ENCODE assay signal across 29 cellular contexts in genomic region chr1:231099311-231099710, GRCh38.
"Had no signal": no experiment of that assay in that cellular context is flagged by ENCODE, and none has a peak within 500 bp of the region (broad histone marks: within the 10 kb centered on the region; RNA-seq: fewer than 3 reads in every experiment).

No MANE protein-coding gene starts in this region.

- H3K9me3 ChIP-seq: stomach, suprapubic skin, testis, thoracic aorta, thyroid gland, tibial artery, tibial nerve, transverse colon, upper lobe of left lung, upper lobe of right lung, uterus, vagina had no signal

- H3K36me3 ChIP-seq: stomach, suprapubic skin, thoracic aorta, thyroid gland, tibial artery, tibial nerve, transverse colon, upper lobe of left lung, upper lobe of right lung, uterus, vagina had no signal

- H3K4me1 ChIP-seq: stomach, suprapubic skin, testis, thyroid gland, tibial artery, tibial nerve, transverse colon, upper lobe of left lung, upper lobe of right lung, uterus, vagina had no signal

- H3K27ac ChIP-seq: stomach, suprapubic skin, testis, thoracic aorta, thyroid gland, tibial artery, tibial nerve, transverse colon, upper lobe of right lung, uterus, vagina had no signal

- ATAC-seq: stimulated activated effector memory CD8-positive, alpha-beta T cell treated with anti-CD3 and anti-CD28 coated beads, Interleukin-12 subunit alpha, Interleukin-12 subunit beta, amount 100 ng/mL, for 72 hours; stimulated activated memory B cell treated with anti-CD40 and anti-IgM and Interleukin-4, amounts not matched to agents 10 μg/mL and 1 μg/mL and 100 μg/mL, for 72 hours; stimulated activated naive B cell treated with anti-CD40 and anti-IgM and Interleukin-4, amounts not matched to agents 10 μg/mL and 1 μg/mL and 100 μg/mL, for 72 hours; stimulated activated naive CD8-positive, alpha-beta T cell treated with anti-CD3 and anti-CD28 coated beads, Interleukin-15, amount 100 ng/mL, for 72 hours; stimulated activated naive CD8-positive, alpha-beta T cell treated with anti-CD3 and anti-CD28 coated beads, Interleukin-15, Interleukin-2, amounts not matched to agents 100 U/mL and 50 U/mL, for 24 hours; upper lobe of right lung had no signal

- H3K4me3 Mint-ChIP-seq: stimulated activated effector memory CD8-positive, alpha-beta T cell treated with anti-CD3 and anti-CD28 coated beads, Interleukin-12 subunit alpha, Interleukin-12 subunit beta, amount 100 ng/mL, for 72 hours; stimulated activated memory B cell treated with anti-CD40 and anti-IgM and Interleukin-4, amounts not matched to agents 10 μg/mL and 1 μg/mL and 100 μg/mL, for 72 hours; stimulated activated naive B cell treated with anti-CD40 and anti-IgM and Interleukin-4, amounts not matched to agents 10 μg/mL and 1 μg/mL and 100 μg/mL, for 72 hours; stimulated activated naive CD8-positive, alpha-beta T cell treated with anti-CD3 and anti-CD28 coated beads, Interleukin-15, amount 100 ng/mL, for 72 hours; stimulated activated naive CD8-positive, alpha-beta T cell treated with anti-CD3 and anti-CD28 coated beads, Interleukin-15, Interleukin-2, amounts not matched to agents 100 ng/mL and 50 ng/mL, for 24 hours; type B pancreatic cell had no signal

- H3K27ac Mint-ChIP-seq: stimulated activated effector memory CD8-positive, alpha-beta T cell treated with anti-CD3 and anti-CD28 coated beads, Interleukin-12 subunit alpha, Interleukin-12 subunit beta, amount 100 ng/mL, for 72 hours; stimulated activated memory B cell treated with anti-CD40 and anti-IgM and Interleukin-4, amounts not matched to agents 10 μg/mL and 1 μg/mL and 100 μg/mL, for 72 hours; stimulated activated naive B cell treated with anti-CD40 and anti-IgM and Interleukin-4, amounts not matched to agents 10 μg/mL and 1 μg/mL and 100 μg/mL, for 72 hours; stimulated activated naive CD8-positive, alpha-beta T cell treated with anti-CD3 and anti-CD28 coated beads, Interleukin-15, amount 100 ng/mL, for 72 hours; stimulated activated naive CD8-positive, alpha-beta T cell treated with anti-CD3 and anti-CD28 coated beads, Interleukin-15, Interleukin-2, amounts not matched to agents 100 ng/mL and 50 ng/mL, for 24 hours; type B pancreatic cell had no signal

- H3K4me1 Mint-ChIP-seq: stimulated activated effector memory CD8-positive, alpha-beta T cell treated with anti-CD3 and anti-CD28 coated beads, Interleukin-12 subunit alpha, Interleukin-12 subunit beta, amount 100 ng/mL, for 72 hours; stimulated activated memory B cell treated with anti-CD40 and anti-IgM and Interleukin-4, amounts not matched to agents 10 μg/mL and 1 μg/mL and 100 μg/mL, for 72 hours; stimulated activated naive CD8-positive, alpha-beta T cell treated with anti-CD3 and anti-CD28 coated beads, Interleukin-15, amount 100 ng/mL, for 72 hours had no signal

- H3K4me3 ChIP-seq: stomach, suprapubic skin, testis, thoracic aorta, thyroid gland, tibial artery, tibial nerve, transverse colon, upper lobe of left lung, upper lobe of right lung, uterus, vagina had no signal

- H3K36me3 Mint-ChIP-seq: stimulated activated effector memory CD8-positive, alpha-beta T cell treated with anti-CD3 and anti-CD28 coated beads, Interleukin-12 subunit alpha, Interleukin-12 subunit beta, amount 100 ng/mL, for 72 hours; stimulated activated memory B cell treated with anti-CD40 and anti-IgM and Interleukin-4, amounts not matched to agents 10 μg/mL and 1 μg/mL and 100 μg/mL, for 72 hours; stimulated activated naive B cell treated with anti-CD40 and anti-IgM and Interleukin-4, amounts not matched to agents 10 μg/mL and 1 μg/mL and 100 μg/mL, for 72 hours; type B pancreatic cell had no signal

- H3K27me3 ChIP-seq: testis, thyroid gland, tibial nerve, transverse colon, upper lobe of left lung, uterus, vagina had no signal

- FAIRE-seq: urothelium cell line had no signal

- DNase-seq: stimulated activated CD4-positive, alpha-beta T cell treated with anti-CD3 and anti-CD28 coated beads, Interleukin-2, amount 100 ng/mL, for 48 hours; stimulated activated CD4-positive, alpha-beta T cell treated with anti-CD3 and anti-CD28 coated beads, Interleukin-4, amount 100 ng/mL, for 1 hour; stimulated activated CD4-positive, alpha-beta T cell treated with anti-CD3 and anti-CD28 coated beads, Interleukin-4, amount 100 ng/mL, for 24 hours; stimulated activated CD4-positive, alpha-beta T cell treated with anti-CD3 and anti-CD28 coated beads, Interleukin-4, amount 100 ng/mL, for 4 hours; stimulated activated CD8-positive, alpha-beta memory T cell treated with anti-CD3 and anti-CD28 coated beads, Interleukin-4, amount 100 ng/mL, for 48 hours; stimulated activated naive B cell treated with anti-CD40 and anti-IgM and Interleukin-4, amounts not matched to agents 10 μg/mL and 1 μg/mL and 100 μg/mL, for 72 hours; stimulated activated naive CD4-positive, alpha-beta T cell; stimulated activated naive CD4-positive, alpha-beta T cell treated with Interleukin-2 at 50 U/mL for 16 hours; stimulated activated naive CD8-positive, alpha-beta T cell treated with anti-CD3 and anti-CD28 coated beads, Interleukin-15, amount 100 ng/mL, for 72 hours; stimulated activated naive CD8-positive, alpha-beta T cell treated with anti-CD3 and anti-CD28 coated beads, Interleukin-15, Interleukin-2, amounts not matched to agents 100 U/mL and 50 U/mL, for 24 hours; stomach; substantia nigra; testis; thyroid gland; tibial artery; transverse colon; trophoblast cell; upper lobe of left lung; upper lobe of right lung; uterus had no signal

- H3K9me3 Mint-ChIP-seq: stimulated activated effector memory CD8-positive, alpha-beta T cell treated with anti-CD3 and anti-CD28 coated beads, Interleukin-12 subunit alpha, Interleukin-12 subunit beta, amount 100 ng/mL, for 72 hours; stimulated activated memory B cell treated with anti-CD40 and anti-IgM and Interleukin-4, amounts not matched to agents 10 μg/mL and 1 μg/mL and 100 μg/mL, for 72 hours; stimulated activated naive B cell treated with anti-CD40 and anti-IgM and Interleukin-4, amounts not matched to agents 10 μg/mL and 1 μg/mL and 100 μg/mL, for 72 hours; stimulated activated naive CD8-positive, alpha-beta T cell treated with anti-CD3 and anti-CD28 coated beads, Interleukin-15, amount 100 ng/mL, for 72 hours; stimulated activated naive CD8-positive, alpha-beta T cell treated with anti-CD3 and anti-CD28 coated beads, Interleukin-15, Interleukin-2, amounts not matched to agents 100 ng/mL and 50 ng/mL, for 24 hours; type B pancreatic cell had no signal
